Comparison of ENCODE assay signal across 8 cellular contexts in genomic region chr5:79612667-79613190, GRCh38. TPM values are rescaled to one million over a fixed set of nuclear protein-coding genes. Genes with fewer than 3 reads are reported as not detected.
DNase-seq lines count a peak whose midpoint lies in the region; ATAC-seq, FAIRE-seq and TF ChIP-seq lines count a peak whose summit lies in the region.

No MANE protein-coding gene starts in this region.

- peak overlapping the region; percentile 96 for H2AFZ ChIP-seq in neural cell (ENCODE audit: low read depth, low read length)

- no peaks in the 10 kb centered on the region for H3F3A ChIP-seq in neural cell (ENCODE audit: insufficient read depth, low read length, poor library complexity, severe bottlenecking)

- H3K27ac ChIP-seq in Peyer's patch (peak overlapping the region; percentile 87 to 91 (median 88)), neural cell (ENCODE audit: low read length) (peak overlapping the region; percentile 86)

- peaks cover 52% of the 10 kb centered on the region for H3K79me2 ChIP-seq in neural cell (replicated peaks; ENCODE audit: insufficient read depth, low read length)

- no peak for FAIRE-seq in D721Med (lab: Jason Lieb, UNC)

- DNase-seq in Peyer's patch: no peak
- no peak for DNase-seq in epithelial cell of esophagus (ENCODE audit: low read depth)
- DNase-seq in D721Med (ENCODE audit: insufficient read length, low spot score): no peak
- DNase-seq in retina: no peak
- DNase-seq in stimulated activated CD4-positive, alpha-beta T cell treated with anti-CD3 and anti-CD28 coated beads, Interleukin-4, amount 100 ng/mL, for 1 hour: no peak

- H4K20me1 ChIP-seq in neural cell (ENCODE audit: insufficient read depth): no peaks in the 10 kb centered on the region

- no peaks in the 10 kb centered on the region for H3K9me2 ChIP-seq in neural cell (ENCODE audit: insufficient read depth, low read length)

- peak; percentile 25 for ATAC-seq in GM18498 (IDR thresholded peaks at IDR 0.05; ENCODE audit: unreplicated experiment)
- peak; percentile 19 for ATAC-seq in HG02588 (IDR thresholded peaks at IDR 0.05; ENCODE audit: unreplicated experiment)

- H3K4me3 ChIP-seq in Peyer's patch: peak overlapping the region; percentile 66 to 96 (median 88)
- H3K4me3 ChIP-seq in epithelial cell of esophagus (ENCODE audit: low read length): peak overlapping the region; percentile 88
- peak overlapping the region; percentile 98 for H3K4me3 ChIP-seq in neural cell (ENCODE audit: low read length)

- H3K36me3 ChIP-seq in Peyer's patch (peaks cover 0 to 10% (median 0%) of the 10 kb centered on the region in 3 donors), neural cell (ENCODE audit: insufficient read depth, low read length) (peaks cover 2% of the 10 kb centered on the region)

- H3K27me3 ChIP-seq in Peyer's patch (no peaks in the 10 kb centered on the region), neural cell (ENCODE audit: insufficient read depth, low read depth, low read length) (no peaks in the 10 kb centered on the region)

- peaks cover 0 to 16% (median 3%) of the 10 kb centered on the region in 4 donors for H3K4me1 ChIP-seq in Peyer's patch

- no peak for TF ChIP-seq POLR2A in Peyer's patch (IDR thresholded peaks at IDR 0.05)

- H3K9me3 ChIP-seq in Peyer's patch (no peaks in the 10 kb centered on the region), neural cell (ENCODE audit: low read length) (no peaks in the 10 kb centered on the region)

- TF ChIP-seq CTCF in Peyer's patch (IDR thresholded peaks at IDR 0.05) (no peak), epithelial cell of esophagus (IDR thresholded peaks at IDR 0.05; ENCODE audit: insufficient read depth, low read depth, low read length, missing control alignments) (no peak), neural cell (IDR thresholded peaks at IDR 0.05; ENCODE audit: poor library complexity, severe bottlenecking) (no peak), D721Med (IDR thresholded peaks at IDR 0.05; ENCODE audit: insufficient read depth, missing control alignments) (no peak)

- TF ChIP-seq RAD21 in neural cell (conservative IDR thresholded peaks at IDR 0.05): no peak

- no peak for TF ChIP-seq EP300 in neural cell (conservative IDR thresholded peaks at IDR 0.05; ENCODE audit: poor library complexity, severe bottlenecking)

- H3K9ac ChIP-seq in neural cell (ENCODE audit: low read length): peak overlapping the region; percentile 93

- H3K4me2 ChIP-seq in neural cell (ENCODE audit: low read length): peak overlapping the region; percentile 100

TF ChIP-seq in neural cell, 6 proteins besides CTCF, POLR2A, EP300 and RAD21:
- TF ChIP-seq POLR2AphosphoS5 (IDR thresholded peaks at IDR 0.05) (no peak), MXI1 (conservative IDR thresholded peaks at IDR 0.05; ENCODE audit: poor library complexity, severe bottlenecking) (no peak), TAF1 (IDR thresholded peaks at IDR 0.05; ENCODE audit: low read depth) (peak; percentile 66), SMC3 (conservative IDR thresholded peaks at IDR 0.05; ENCODE audit: poor library complexity) (peak; percentile 32), REST (IDR thresholded peaks at IDR 0.05; ENCODE audit: borderline replicate concordance) (peak; percentile 77), EZH2 (IDR thresholded peaks at IDR 0.05; ENCODE audit: borderline replicate concordance, insufficient read depth, low read length, poor library complexity, severe bottlenecking) (no peak)

RNA-seq across cellular contexts. Expression of gene TENT2, which starts 0.5 kb away (rescaled TPM):
- 10 to 100 TPM; 66.0 to 92.5 (median 87.8) TPM for total RNA-seq in Peyer's patch
- polyA plus RNA-seq in neural cell: 55.9 and 89.2 TPM in 2 replicates
- 89.6 and 107 TPM in 2 replicates for polyA minus RNA-seq in neural cell
